Comparison of ENCODE assay signal across 6 cellular contexts in the genomic region with DNA sequence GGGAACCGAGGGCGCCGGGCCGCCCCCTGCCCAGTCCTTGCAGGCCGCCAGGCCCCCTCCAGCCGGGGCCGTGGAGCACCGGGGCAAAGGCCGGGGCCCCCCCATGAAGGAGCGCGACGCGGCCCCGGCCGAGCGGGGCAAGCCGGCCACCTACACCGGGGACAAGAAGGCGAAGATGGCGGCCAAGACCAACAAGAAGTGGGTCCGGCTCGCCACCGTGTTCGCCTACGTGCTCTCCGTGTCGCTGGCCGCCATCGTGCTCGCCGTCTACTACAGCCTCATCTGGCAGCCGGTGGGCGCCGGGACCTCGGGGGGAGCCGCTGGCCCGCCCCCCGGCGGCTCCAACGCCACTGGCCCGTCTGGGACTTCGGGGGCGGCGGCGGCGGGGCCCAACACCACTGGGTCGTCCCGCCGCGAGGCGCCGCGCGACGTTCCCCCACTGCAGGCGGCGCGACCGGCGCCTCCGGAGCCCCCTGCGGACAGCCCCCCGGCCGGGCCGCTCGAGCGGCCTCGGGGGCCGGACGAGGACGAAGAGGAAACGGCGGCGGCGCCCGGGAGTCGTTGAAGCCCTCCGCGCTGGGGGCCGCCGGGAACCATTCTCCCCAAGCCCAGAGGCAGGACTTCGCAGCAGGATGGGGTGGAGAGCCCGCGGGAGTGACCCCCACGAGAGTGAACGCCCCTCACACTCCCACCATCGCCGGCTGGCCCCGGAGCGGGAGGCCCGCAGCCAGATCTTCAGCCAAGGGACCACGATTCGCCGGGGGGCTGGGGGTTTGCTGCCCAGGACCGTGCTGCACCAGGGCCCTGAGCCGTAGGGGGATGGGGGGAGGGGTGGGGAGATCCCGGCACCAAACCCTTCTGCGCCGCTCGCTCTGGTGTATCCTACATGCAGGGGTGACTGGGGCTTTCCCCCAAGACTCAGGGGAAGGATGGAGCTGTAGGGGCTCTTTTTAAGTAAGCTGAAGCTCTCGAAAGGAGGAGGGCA. TPM values are rescaled to one million over a fixed set of nuclear protein-coding genes. Genes with fewer than 3 reads are reported as not detected.
DNase-seq lines count a peak whose midpoint lies in the region; TF ChIP-seq lines count a peak whose summit lies in the region.

No MANE protein-coding gene starts in this region.

- H3K4me1 Mint-ChIP-seq in T-helper 2 cell treated with Interferon-gamma antibody and Interleukin-4, amounts not matched to agents 5 μg/mL and 100 μg/mL, for 36 hours (ENCODE audit: low read depth): peaks cover 43% of the 10 kb centered on the region
- H3K4me1 Mint-ChIP-seq in type B pancreatic cell (ENCODE audit: unreplicated experiment): peaks cover 46% of the 10 kb centered on the region

- peaks cover 19% of the 10 kb centered on the region for H3K79me2 ChIP-seq in hepatocyte

- no peaks in the 10 kb centered on the region for H3K9me2 ChIP-seq in hepatocyte (replicated peaks; ENCODE audit: insufficient read depth)

- TF ChIP-seq CTCF in hepatocyte (IDR thresholded peaks at IDR 0.05; ENCODE audit: poor library complexity) (no peak), type B pancreatic cell (conservative IDR thresholded peaks at IDR 0.05) (no peak)

- H3K36me3 ChIP-seq in hepatocyte (replicated peaks; ENCODE audit: insufficient read depth, low read depth): no peaks in the 10 kb centered on the region

- peak overlapping the region; percentile 69 for H3K4me3 ChIP-seq in hepatocyte

- H3K27ac ChIP-seq in hepatocyte: no peak overlapping the region

- no peaks in the 10 kb centered on the region for H3K27me3 ChIP-seq in hepatocyte

- peaks cover 24% of the 10 kb centered on the region for H3K27me3 Mint-ChIP-seq in T-helper 2 cell treated with Interferon-gamma antibody and Interleukin-4, amounts not matched to agents 5 μg/mL and 100 μg/mL, for 36 hours (ENCODE audit: low read depth)
- H3K27me3 Mint-ChIP-seq in type B pancreatic cell: peaks cover 23% of the 10 kb centered on the region

- WGBS in hepatocyte (ENCODE audit: low lambda C conversion rate, missing lambda C conversion rate): 2% methylated on average over 27 of the region's 101 CpGs

- H3K36me3 Mint-ChIP-seq in T-helper 2 cell treated with Interferon-gamma antibody and Interleukin-4, amounts not matched to agents 5 μg/mL and 100 μg/mL, for 36 hours (ENCODE audit: low read depth): peaks cover 5% of the 10 kb centered on the region
- peaks cover 3% of the 10 kb centered on the region for H3K36me3 Mint-ChIP-seq in type B pancreatic cell

- peak overlapping the region; percentile 96 for H3K4me2 ChIP-seq in hepatocyte

- no peaks in the 10 kb centered on the region for H3K9me3 ChIP-seq in hepatocyte (ENCODE audit: low read depth)

- no peaks in the 10 kb centered on the region for H4K20me1 ChIP-seq in hepatocyte (ENCODE audit: insufficient read depth, poor library complexity, severe bottlenecking)

- H3K4me1 ChIP-seq in hepatocyte (ENCODE audit: insufficient read depth): peaks cover 25% of the 10 kb centered on the region

- DNase-seq in activated gamma-delta T cell (lab: John Stamatoyannopoulos, UW): peak; percentile 35
- no peak for DNase-seq in activated gamma-delta T cell treated with Interleukin-2 at 50 U/mL for 16 hours
- DNase-seq in T-helper 2 cell treated with Interferon-gamma antibody and Interleukin-4, amounts not matched to agents 5 μg/mL and 100 μg/mL, for 36 hours (ENCODE audit: low spot score): no peak
- DNase-seq in hepatocyte (ENCODE audit: low spot score): no peak
- peak; percentile 68 for DNase-seq in type B pancreatic cell (ENCODE audit: extremely low spot score, unreplicated experiment)
- no peak for DNase-seq in SKM-1 treated with dmso at 0.1 percent for 144 hours (lab: John Stamatoyannopoulos, UW; ENCODE audit: unreplicated experiment)

- no peaks in the 10 kb centered on the region for H3K9me3 Mint-ChIP-seq in T-helper 2 cell treated with Interferon-gamma antibody and Interleukin-4, amounts not matched to agents 5 μg/mL and 100 μg/mL, for 36 hours
- no peaks in the 10 kb centered on the region for H3K9me3 Mint-ChIP-seq in type B pancreatic cell

- H3K4me3 Mint-ChIP-seq in T-helper 2 cell treated with Interferon-gamma antibody and Interleukin-4, amounts not matched to agents 5 μg/mL and 100 μg/mL, for 36 hours: peak overlapping the region; percentile 78
- H3K4me3 Mint-ChIP-seq in type B pancreatic cell: peak overlapping the region; percentile 89

- no peak overlapping the region for H3K27ac Mint-ChIP-seq in T-helper 2 cell treated with Interferon-gamma antibody and Interleukin-4, amounts not matched to agents 5 μg/mL and 100 μg/mL, for 36 hours
- no peak overlapping the region for H3K27ac Mint-ChIP-seq in type B pancreatic cell

- H2AFZ ChIP-seq in hepatocyte: peak overlapping the region; percentile 78

RNA-seq across cellular contexts. Expression of a gene that starts 0.8 kb away (rescaled TPM):
- 13.7 and 14.4 TPM in 2 replicates for total RNA-seq in hepatocyte
- 17.4 and 19.5 TPM in 2 replicates for polyA plus RNA-seq in hepatocyte
- total RNA-seq in type B pancreatic cell (ENCODE audit: low replicate concordance): 12.3 and 23.6 TPM in 2 replicates

RNA-seq across cellular contexts. Expression of a gene that starts 16.5 kb away (rescaled TPM):
- total RNA-seq in hepatocyte: 1.8 and 4.0 TPM in 2 replicates
- polyA plus RNA-seq in hepatocyte: 5.3 and 7.6 TPM in 2 replicates
- total RNA-seq in type B pancreatic cell (ENCODE audit: low replicate concordance): 1.6 and 2.4 TPM in 2 replicates

RNA-seq across cellular contexts. Expression of a gene that starts 16.5 kb away (rescaled TPM):
- total RNA-seq in hepatocyte (1.0 and 1.7 TPM in 2 replicates), type B pancreatic cell (ENCODE audit: low replicate concordance) (0.71 and 5.8 TPM in 2 replicates)
- polyA plus RNA-seq in hepatocyte: 4.4 and 4.9 TPM in 2 replicates

RNA-seq across cellular contexts. Expression of a gene that starts 26.6 kb away (rescaled TPM):
- 49.8 and 76.1 TPM in 2 replicates for total RNA-seq in hepatocyte
- polyA plus RNA-seq in hepatocyte: 207 and 222 TPM in 2 replicates
- 5.6 and 15.8 TPM in 2 replicates for total RNA-seq in type B pancreatic cell (ENCODE audit: low replicate concordance)

RNA-seq across cellular contexts. Expression of a gene that starts 33.8 kb away (rescaled TPM):
- total RNA-seq in hepatocyte (0.12 and 1.0 TPM in 2 replicates), type B pancreatic cell (ENCODE audit: low replicate concordance) (1.5 and 1.8 TPM in 2 replicates)
- 0.93 and 1.5 TPM in 2 replicates for polyA plus RNA-seq in hepatocyte

Comparison
In these comparisons a context has a peak if more than half of its experiments do, and no peak if none do; other contexts are left out.
1. DNase-seq: peak in activated gamma-delta T cell (single experiment) and type B pancreatic cell (single experiment); none in activated gamma-delta T cell treated with Interleukin-2 at 50 U/mL for 16 hours (single experiment), T-helper 2 cell treated with Interferon-gamma antibody and Interleukin-4, amounts not matched to agents 5 μg/mL and 100 μg/mL, for 36 hours (single experiment), hepatocyte (single experiment) and SKM-1 treated with dmso at 0.1 percent for 144 hours (single experiment).